In the genomic region with DNA sequence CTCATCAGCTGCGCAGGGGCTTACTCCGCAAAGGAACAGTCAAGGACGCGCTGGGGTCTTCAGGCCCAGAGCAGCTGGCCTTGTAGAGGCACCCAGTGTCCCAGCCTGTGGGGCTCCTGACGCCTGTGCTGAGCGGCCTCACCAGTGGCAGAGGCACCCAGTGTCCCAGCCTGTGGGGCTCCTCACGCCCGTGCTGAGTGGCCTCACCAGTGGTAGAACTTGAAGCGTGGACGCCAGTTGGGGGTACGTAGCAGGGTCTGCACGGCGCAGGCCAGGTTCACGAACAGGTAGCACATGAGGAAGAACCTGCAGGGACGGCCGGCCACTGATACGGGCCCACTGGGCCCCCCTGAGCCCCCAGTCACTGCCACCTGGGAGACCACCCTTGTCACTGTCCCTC, we compare ENCODE assay signal across 16 cellular contexts. TPM values are rescaled to one million over a fixed set of nuclear protein-coding genes. Genes with fewer than 3 reads are reported as not detected.
DNase-seq lines count a peak whose midpoint lies in the region; ATAC-seq and TF ChIP-seq lines count a peak whose summit lies in the region.
"Had no signal": no experiment of that assay in that cellular context is flagged by ENCODE, and none has a peak within 500 bp of the region (broad histone marks: within the 10 kb centered on the region; RNA-seq: fewer than 3 reads in every experiment).

No MANE protein-coding gene starts in this region.

- H3K4me2 ChIP-seq in mesenchymal stem cell (ENCODE audit: low read length, poor library complexity, severe bottlenecking) = no peak overlapping the region
- no peak overlapping the region for H3K4me2 ChIP-seq in MM.1S (ENCODE audit: low read depth, low read length)
- H3K4me2 ChIP-seq: BLaER1 had no signal

- H3K4me3 Mint-ChIP-seq in T-helper 17 cell = peak overlapping the region; percentile 60
- H3K4me3 Mint-ChIP-seq in activated T-cell treated with anti-CD3 and anti-CD28 coated beads, Interleukin-2, amount 50 U/mL, for 24 hours = no peak overlapping the region
- H3K4me3 Mint-ChIP-seq: CD14-positive monocyte; CD4-positive, alpha-beta memory T cell; H9 had no signal

- H3K27me3 ChIP-seq in mesenchymal stem cell (ENCODE audit: control insufficient read depth in 1 of 2, insufficient read depth in 1 of 2, low read length in 2 of 2) (no peaks in the 10 kb centered on the region), MM.1S (replicated peaks; ENCODE audit: insufficient read depth, low read length) (no peaks in the 10 kb centered on the region)
- H3K27me3 ChIP-seq: BLaER1 had no signal

- H3K9me3 ChIP-seq in T-helper 17 cell (ENCODE audit: control insufficient read depth, low read length, poor library complexity, severe bottlenecking) (no peaks in the 10 kb centered on the region), mesenchymal stem cell (ENCODE audit: control insufficient read depth, low read length) (no peaks in the 10 kb centered on the region), MM.1S (replicated peaks; ENCODE audit: insufficient read depth, low read length) (no peaks in the 10 kb centered on the region)
- H3K9me3 ChIP-seq: BLaER1 had no signal

- no peak overlapping the region for H2BK15ac ChIP-seq in mesenchymal stem cell (ENCODE audit: low read depth, poor library complexity, severe bottlenecking)

- WGBS in mesenchymal stem cell = 96% methylated on average over 17 of the region's 17 CpGs

- H3F3A ChIP-seq in MM.1S (ENCODE audit: insufficient read depth, low read length) = no peaks in the 10 kb centered on the region

- H3K23ac ChIP-seq in mesenchymal stem cell (ENCODE audit: low read length in 2 of 2) = no peak overlapping the region

- H2AFZ ChIP-seq in mesenchymal stem cell (ENCODE audit: low read depth, low read length) (no peak overlapping the region), MM.1S (ENCODE audit: low read length) (no peak overlapping the region)

- H2BK12ac ChIP-seq in mesenchymal stem cell (ENCODE audit: low read length in 2 of 2) = no peak overlapping the region

- intact Hi-C loops in sciatic nerve (cut with DNase I) = no loop called here

- no peak overlapping the region for H2BK5ac ChIP-seq in mesenchymal stem cell (ENCODE audit: low read depth, low read length, poor library complexity, severe bottlenecking)

- no peaks in the 10 kb centered on the region for H3K9me3 Mint-ChIP-seq in activated T-cell treated with anti-CD3 and anti-CD28 coated beads, Interleukin-2, amount 50 U/mL, for 24 hours
- H3K9me3 Mint-ChIP-seq: CD14-positive monocyte, H9 had no signal

- DNase-seq in T-helper 17 cell = no peak
- no peak for DNase-seq in mesenchymal stem cell
- DNase-seq in sciatic nerve (ENCODE audit: low spot score) = no peak
- no peak for DNase-seq in MM.1S
- no peak for DNase-seq in activated T-cell treated with anti-CD3 and anti-CD28 coated beads, Interleukin-2, amount 50 U/mL, for 24 hours
- DNase-seq: 8988T; CD4-positive, alpha-beta memory T cell; DMS153; DMS79; GDM1; GOT3; H9 had no signal

- no peaks in the 10 kb centered on the region for H3K79me1 ChIP-seq in mesenchymal stem cell (replicated peaks; ENCODE audit: low read length, poor library complexity, severe bottlenecking)

- no peak overlapping the region for H3K18ac ChIP-seq in mesenchymal stem cell (ENCODE audit: low read depth in 1 of 2, low read length in 2 of 2)

- H3K4me3 ChIP-seq in mesenchymal stem cell (ENCODE audit: insufficient read depth in 1 of 2, low read depth in 1 of 2, low read length in 2 of 2) = no peak overlapping the region
- no peak overlapping the region for H3K4me3 ChIP-seq in MM.1S (ENCODE audit: low read length)
- H3K4me3 ChIP-seq: BLaER1 had no signal

- ATAC-seq in T-helper 17 cell (no peak), sciatic nerve (peak; percentile 11), GM21423 (IDR thresholded peaks at IDR 0.05; ENCODE audit: unreplicated experiment) (no peak), GM18858 (IDR thresholded peaks at IDR 0.05; ENCODE audit: unreplicated experiment) (no peak)

- no peak for TF ChIP-seq CTCF in MM.1S (IDR thresholded peaks at IDR 0.05; ENCODE audit: low read length)

- H4K8ac ChIP-seq in mesenchymal stem cell (ENCODE audit: low read length) = peak overlapping the region; percentile 37

- H3K9me2 ChIP-seq in MM.1S (replicated peaks; ENCODE audit: insufficient read depth, low read length) = no peaks in the 10 kb centered on the region

- H3K36me3 Mint-ChIP-seq in T-helper 17 cell (ENCODE audit: low read depth) = peaks cover 3% of the 10 kb centered on the region
- H3K36me3 Mint-ChIP-seq in activated T-cell treated with anti-CD3 and anti-CD28 coated beads, Interleukin-2, amount 50 U/mL, for 24 hours (ENCODE audit: low read depth) = peaks cover 56% of the 10 kb centered on the region

- no peak overlapping the region for H3K14ac ChIP-seq in mesenchymal stem cell (ENCODE audit: low read length in 2 of 2)

- H3K9ac ChIP-seq in mesenchymal stem cell (ENCODE audit: low read length) (no peak overlapping the region), MM.1S (ENCODE audit: low read length) (no peak overlapping the region)
- H3K9ac ChIP-seq: BLaER1 had no signal

- H3K27ac ChIP-seq in mesenchymal stem cell (ENCODE audit: low read length, poor library complexity, severe bottlenecking) = no peak overlapping the region
- no peak overlapping the region for H3K27ac ChIP-seq in MM.1S (ENCODE audit: low read length)
- H3K27ac ChIP-seq: BLaER1 had no signal

- no peak overlapping the region for H3K4ac ChIP-seq in mesenchymal stem cell (ENCODE audit: low read depth in 1 of 2, low read length in 2 of 2)

- no peaks in the 10 kb centered on the region for H3K27me3 Mint-ChIP-seq in T-helper 17 cell
- no peaks in the 10 kb centered on the region for H3K27me3 Mint-ChIP-seq in activated T-cell treated with anti-CD3 and anti-CD28 coated beads, Interleukin-2, amount 50 U/mL, for 24 hours
- H3K27me3 Mint-ChIP-seq: CD4-positive, alpha-beta memory T cell had no signal

- H3K27ac Mint-ChIP-seq in T-helper 17 cell = no peak overlapping the region
- no peak overlapping the region for H3K27ac Mint-ChIP-seq in activated T-cell treated with anti-CD3 and anti-CD28 coated beads, Interleukin-2, amount 50 U/mL, for 24 hours

- H3K36me3 ChIP-seq in mesenchymal stem cell (ENCODE audit: control insufficient read depth in 1 of 2, insufficient read depth in 2 of 2, low read depth in 1 of 2, low read length in 2 of 2) (peaks cover 10 to 16% of the 10 kb centered on the region in 2 experiments), MM.1S (replicated peaks; ENCODE audit: insufficient read depth, low read length) (no peaks in the 10 kb centered on the region)

- H2AK5ac ChIP-seq in mesenchymal stem cell (ENCODE audit: low read length, severe bottlenecking) = no peak overlapping the region

- H3K79me2 ChIP-seq in MM.1S (ENCODE audit: low read length) = no peaks in the 10 kb centered on the region

- H2BK120ac ChIP-seq in mesenchymal stem cell (ENCODE audit: low read depth, low read length) = no peak overlapping the region

- peaks cover 9% of the 10 kb centered on the region for H3K4me1 Mint-ChIP-seq in T-helper 17 cell
- no peaks in the 10 kb centered on the region for H3K4me1 Mint-ChIP-seq in activated T-cell treated with anti-CD3 and anti-CD28 coated beads, Interleukin-2, amount 50 U/mL, for 24 hours (ENCODE audit: low read depth)
- H3K4me1 Mint-ChIP-seq: CD14-positive monocyte, H9 had no signal

- H4K20me1 ChIP-seq in MM.1S (ENCODE audit: insufficient read depth, low read length) = no peaks in the 10 kb centered on the region
- H4K20me1 ChIP-seq: BLaER1 had no signal

- H3K4me1 ChIP-seq in mesenchymal stem cell (ENCODE audit: control insufficient read depth, insufficient read depth, low read depth, low read length) (peaks cover 5% of the 10 kb centered on the region), MM.1S (ENCODE audit: low read length) (no peaks in the 10 kb centered on the region)
- H3K4me1 ChIP-seq: BLaER1 had no signal

- no peak overlapping the region for H4K91ac ChIP-seq in mesenchymal stem cell (ENCODE audit: low read length)

RNA-seq across cellular contexts. Expression of a gene that starts 35.9 kb away (rescaled TPM):
- total RNA-seq in T-helper 17 cell (10 to 100 TPM; 36.6 to 88.0 TPM), sciatic nerve (31.7 TPM)
- polyA plus RNA-seq in mesenchymal stem cell (2013, experiment 1 of 2) = 23.4 TPM
- 22.9 TPM for polyA plus RNA-seq in mesenchymal stem cell (2013, experiment 2 of 2)
